ENCODE assay signal across 17 cellular contexts in the genomic region with DNA sequence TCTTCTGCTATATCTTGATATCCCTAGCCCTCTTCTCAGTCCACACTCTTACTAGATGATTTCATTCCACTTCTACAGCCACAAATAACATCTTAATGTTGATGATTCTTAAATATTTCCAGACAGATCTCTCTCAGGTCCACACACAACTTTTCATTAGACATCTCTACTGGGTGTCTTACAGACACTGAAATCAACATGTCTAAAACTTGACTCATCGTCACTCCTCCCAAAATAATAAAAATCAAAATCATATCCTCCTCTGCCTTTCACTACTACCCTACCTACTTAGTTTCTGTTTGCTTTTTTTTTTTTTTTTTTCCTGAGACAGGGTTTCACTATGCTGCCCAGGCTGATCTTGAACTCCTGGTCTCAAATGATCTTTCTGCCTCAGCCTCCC. TPM values are rescaled to one million over a fixed set of nuclear protein-coding genes. Genes with fewer than 3 reads are reported as not detected.
A peak's percentile ranks its signal among the peaks of the same experiment; 100 is the strongest.
DNase-seq lines count a peak whose midpoint lies in the region; ATAC-seq and TF ChIP-seq lines count a peak whose summit lies in the region.
"Had no signal": no experiment of that assay in that cellular context is flagged by ENCODE, and none has a peak within 500 bp of the region (broad histone marks: within the 10 kb centered on the region; RNA-seq: fewer than 3 reads in every experiment).

No MANE protein-coding gene starts in this region.

- peak overlapping the region; percentile 69 for H3K4me3 ChIP-seq in ACC112 (ENCODE audit: low read depth, low read length)
- no peak overlapping the region for H3K4me3 ChIP-seq in fibroblast of villous mesenchyme (ENCODE audit: low read depth, low read length)
- H3K4me3 ChIP-seq in testis, result no peak overlapping the region
- no peak overlapping the region for H3K4me3 ChIP-seq in colonic mucosa
- no peak overlapping the region for H3K4me3 ChIP-seq in psoas muscle
- H3K4me3 ChIP-seq: dorsolateral prefrontal cortex had no signal

- TF ChIP-seq POLR2A in testis (IDR thresholded peaks at IDR 0.05), result no peak

- 97 to 100% methylated on average over 1 of the region's 1 CpG for WGBS in testis, 2 donors
- WGBS in psoas muscle, 3 donors, result 89 to 95% (median 90%) methylated on average over 1 of the region's 1 CpG

- TF ChIP-seq CTCF in fibroblast of villous mesenchyme (IDR thresholded peaks at IDR 0.05; ENCODE audit: insufficient read depth, low read depth, low read length), result no peak
- TF ChIP-seq CTCF in testis (IDR thresholded peaks at IDR 0.05), result no peak
- TF ChIP-seq CTCF in colonic mucosa (IDR thresholded peaks at IDR 0.05), result no peak
- no peak for TF ChIP-seq CTCF in psoas muscle (IDR thresholded peaks at IDR 0.05)

- H2AFZ ChIP-seq in ACC112 (ENCODE audit: low read length, unreplicated experiment), result no peak overlapping the region

- peak; percentile 36 for DNase-seq in GM04503 (ENCODE audit: low read depth)
- peak; percentile 44 for DNase-seq in fibroblast of villous mesenchyme (ENCODE audit: low read depth)
- no peak for DNase-seq in testis
- no peak for DNase-seq in colonic mucosa
- DNase-seq in NCI-H1105 (lab: John Stamatoyannopoulos, UW), result no peak
- no peak for DNase-seq in psoas muscle
- DNase-seq: activated CD4-positive, alpha-beta T cell treated with anti-CD3 and anti-CD28 coated beads, Interleukin-2, amount 10 ng/mL, durations not matched to agents 24 days and 14 days; anterior cingulate cortex; C1 segment of cervical spinal cord; dorsolateral prefrontal cortex; NCI-H2029 treated with DMSO at 0.1 percent for 48 hours; NCI-H526 treated with DMSO at 0.1 percent for 48 hours; substantia nigra; T-helper 17 cell had no signal

- peak; percentile 70 for ATAC-seq in SK-N-SH treated with all-trans-retinoic acid at 6 μM for 48 hours
- ATAC-seq in psoas muscle, result no peak
- ATAC-seq: T-helper 17 cell had no signal

- peaks cover 41% of the 10 kb centered on the region for H3K4me1 ChIP-seq in ACC112 (ENCODE audit: control insufficient read depth, insufficient read depth, low read length, unreplicated experiment)
- H3K4me1 ChIP-seq in testis, result no peaks in the 10 kb centered on the region
- H3K4me1 ChIP-seq in colonic mucosa, result no peaks in the 10 kb centered on the region
- H3K4me1 ChIP-seq in psoas muscle, result no peaks in the 10 kb centered on the region

- H3K36me3 ChIP-seq in ACC112 (ENCODE audit: insufficient read depth, low read length), result peaks cover 29% of the 10 kb centered on the region
- H3K36me3 ChIP-seq in testis (ENCODE audit: low read depth, missing control alignments), result no peaks in the 10 kb centered on the region
- H3K36me3 ChIP-seq in colonic mucosa, result peaks cover 13% of the 10 kb centered on the region
- peaks cover 9 to 92% of the 10 kb centered on the region in 2 donors for H3K36me3 ChIP-seq in psoas muscle (ENCODE audit: insufficient read depth in 1 of 2, low read depth in 1 of 2)

- H3K9ac ChIP-seq in colonic mucosa (ENCODE audit: low read depth in 2 of 2, low read length in 2 of 2), result no peak overlapping the region

- H3K27me3 ChIP-seq in ACC112 (ENCODE audit: insufficient read depth, low read length) (no peaks in the 10 kb centered on the region), testis (no peaks in the 10 kb centered on the region), colonic mucosa (no peaks in the 10 kb centered on the region), psoas muscle (ENCODE audit: insufficient read depth in 3 of 3, low read length in 2 of 3) (no peaks in the 10 kb centered on the region)
- H3K27me3 ChIP-seq: dorsolateral prefrontal cortex had no signal

- H3K27ac ChIP-seq in ACC112 (ENCODE audit: low read depth, low read length) (peak overlapping the region; percentile 90), testis (no peak overlapping the region), colonic mucosa (no peak overlapping the region), psoas muscle (no peak overlapping the region)
- H3K27ac ChIP-seq: dorsolateral prefrontal cortex had no signal

- intact Hi-C loops in testis (cut with DNase I; ENCODE audit: low total_unique reads), result no loop called here
- intact Hi-C loops in colonic mucosa (cut with DNase I), result no loop called here
- intact Hi-C loops in psoas muscle (cut with DNase I), result no loop called here

- H3K79me2 ChIP-seq in ACC112 (ENCODE audit: control insufficient read depth, insufficient read depth, low read length, unreplicated experiment), result peaks cover 28% of the 10 kb centered on the region

- H3K9me3 ChIP-seq in testis, result no peaks in the 10 kb centered on the region
- no peaks in the 10 kb centered on the region for H3K9me3 ChIP-seq in colonic mucosa
- no peaks in the 10 kb centered on the region for H3K9me3 ChIP-seq in psoas muscle

TF ChIP-seq in SK-N-SH treated with all-trans-retinoic acid at 6 μM for 48 hours, 23 proteins besides CTCF, POLR2A, EP300 and RAD21:
- TF ChIP-seq BACH2 (CRISPR knock-in tag; IDR thresholded peaks at IDR 0.05; ENCODE audit: borderline replicate concordance) (no peak), ZC3H10 (CRISPR knock-in tag; IDR thresholded peaks at IDR 0.05) (no peak), OSR1 (CRISPR knock-in tag; IDR thresholded peaks at IDR 0.05) (no peak), TOX (CRISPR knock-in tag; IDR thresholded peaks at IDR 0.05; ENCODE audit: borderline replicate concordance) (no peak), ISL1 (CRISPR knock-in tag; IDR thresholded peaks at IDR 0.05) (no peak)

RNA-seq across cellular contexts. Expression of gene PRDM4, which starts 11.8 kb away (rescaled TPM):
- total RNA-seq in fibroblast of villous mesenchyme (28.9 and 31.6 TPM in 2 replicates), testis (10 to 100 TPM; 35.6 to 36.9 TPM), colonic mucosa (10 to 100 TPM; 32.7 to 36.1 TPM), psoas muscle (10 to 100 TPM; 11.3 to 15.7 (median 13.2) TPM)
- polyA plus RNA-seq in testis (ENCODE audit: insufficient read depth, low read depth, low replicate concordance) (31.1 TPM), psoas muscle (10 to 100 TPM in 2 of 3 donors, 1 to 10 TPM in 1; 9.3 to 40.0 (median 13.7) TPM)

RNA-seq across cellular contexts. Expression of gene ASCL4, which starts 25.4 kb away (rescaled TPM):
- total RNA-seq in fibroblast of villous mesenchyme (not detected in 2 replicates), testis (under 1 TPM in 1 of 2 donors, not detected in 1; 0.50 TPM), colonic mucosa (not detected), psoas muscle (not detected)
- polyA plus RNA-seq in testis (ENCODE audit: insufficient read depth, low read depth, low replicate concordance) (0.13 TPM), psoas muscle (not detected)
- total RNA-seq: activated CD4-positive, alpha-beta T cell treated with anti-CD3 and anti-CD28 coated beads, Interleukin-2, amount 10 ng/mL, durations not matched to agents 24 days and 14 days; omental fat pad; T-helper 17 cell had no signal

Comparison
In these comparisons a context has a peak if more than half of its experiments do, and no peak if none do; other contexts are left out.
1. DNase-seq: peak in GM04503 (single experiment) and fibroblast of villous mesenchyme (single experiment); none in testis (single experiment), colonic mucosa (single experiment), NCI-H1105 (single experiment) and psoas muscle (0 of 2).